Comparison of ENCODE assay signal across 21 cellular contexts in genomic region chr1:223558512-223558911, GRCh38.
DNase-seq lines count a peak whose midpoint lies in the region; ATAC-seq, FAIRE-seq and TF ChIP-seq lines count a peak whose summit lies in the region.
"Had no signal": no experiment of that assay in that cellular context is flagged by ENCODE, and none has a peak within 500 bp of the region (broad histone marks: within the 10 kb centered on the region; RNA-seq: fewer than 3 reads in every experiment).

No MANE protein-coding gene starts in this region.

- no peaks in the 10 kb centered on the region for H3K27me3 Mint-ChIP-seq in naive thymus-derived CD4-positive, alpha-beta T cell
- H3K27me3 Mint-ChIP-seq: B cell; CD4-positive, alpha-beta T cell; CD8-positive, alpha-beta memory T cell had no signal

- intact Hi-C loops in K562 (cut with micrococcal nuclease) (no loop called here), sciatic nerve (cut with DNase I) (no loop called here)
- intact Hi-C loops in naive thymus-derived CD4-positive, alpha-beta T cell (cut with micrococcal nuclease), result no loop called here

- POLR2A ChIA-PET in HEK293 (lab: Yijun Ruan, JAX), result no interaction called here
- POLR2A ChIA-PET in K562 (lab: Yijun Ruan, JAX), result interaction anchor here (2.8 kb wide), 1 partner anchor 53 kb away, joined by 15 read pairs; no protein-coding TSS in a partner anchor
- POLR2A ChIA-PET in naive thymus-derived CD4-positive, alpha-beta T cell (lab: Charles Lee), result interaction anchor here (1.0 kb wide), 1 partner anchor 52 kb away, joined by 3 read pairs; no protein-coding TSS in a partner anchor

- no peaks in the 10 kb centered on the region for H3K9me1 ChIP-seq in K562 (ENCODE audit: control insufficient read depth, insufficient read depth, low read length)

- CTCF ChIA-PET in HEK293 (lab: Yijun Ruan, JAX) (interaction anchor here (0.6 to 2.8 kb wide), 10 partner anchors 10 to 1370 kb away, joined by 3 to 96 read pairs (median 10); no protein-coding TSS in a partner anchor), K562 (lab: Yijun Ruan, JAX; ENCODE audit: low intra/inter-chr PET ratio) (interaction anchor here (0.6 kb wide), 1 partner anchor 105 kb away, joined by 3 read pairs; no protein-coding TSS in a partner anchor)
- CTCF ChIA-PET in naive thymus-derived CD4-positive, alpha-beta T cell (lab: Charles Lee), result no interaction called here

- H3K36me3 Mint-ChIP-seq in naive thymus-derived CD4-positive, alpha-beta T cell, result no peaks in the 10 kb centered on the region
- H3K36me3 Mint-ChIP-seq: CD8-positive, alpha-beta memory T cell had no signal

- DNase-seq in K562 (ENCODE audit: extremely low read depth in 1 of 4, low spot score in 3 of 4) (no peak), sciatic nerve (ENCODE audit: low spot score) (no peak)
- no peak for DNase-seq in naive thymus-derived CD4-positive, alpha-beta T cell
- no peak for DNase-seq in activated CD8-positive, alpha-beta memory T cell treated with anti-CD3 and anti-CD28 coated beads, Interleukin-2, amount 50 U/mL, for 4 hours
- DNase-seq: CD4-positive, alpha-beta T cell; CD8-positive, alpha-beta memory T cell; DMS53; DMS79 treated with DMSO at 0.1 percent for 48 hours; GF-D8 had no signal

- no peaks in the 10 kb centered on the region for H3K36me3 ChIP-seq in HEK293 (ENCODE audit: control insufficient read depth in 2 of 2, insufficient read depth in 1 of 2, low read length in 2 of 2)
- no peaks in the 10 kb centered on the region for H3K36me3 ChIP-seq in K562 (ENCODE audit: control insufficient read depth, insufficient read depth, low read length)
- H3K36me3 ChIP-seq in naive thymus-derived CD4-positive, alpha-beta T cell (ENCODE audit: control insufficient read depth in 2 of 3, insufficient read depth in 3 of 3, low read length in 3 of 3), result no peaks in the 10 kb centered on the region
- H3K36me3 ChIP-seq: BLaER1, HAP-1 had no signal

- H3K27ac Mint-ChIP-seq in naive thymus-derived CD4-positive, alpha-beta T cell, result no peak overlapping the region
- H3K27ac Mint-ChIP-seq: B cell; CD4-positive, alpha-beta T cell; CD8-positive, alpha-beta memory T cell; GM23338 had no signal

- H3K9ac ChIP-seq in K562 (ENCODE audit: insufficient read depth in 1 of 2, low read depth in 2 of 2, low read length in 2 of 2), result no peak overlapping the region
- H3K9ac ChIP-seq: BLaER1 had no signal

- ATAC-seq in K562 (no peak), GM21526 (IDR thresholded peaks at IDR 0.05; ENCODE audit: low FRiP score, unreplicated experiment) (no peak), sciatic nerve (no peak)
- ATAC-seq in naive thymus-derived CD4-positive, alpha-beta T cell, result peak; percentile 26
- ATAC-seq: GM23338 had no signal

- H3K79me2 ChIP-seq in K562 (ENCODE audit: control insufficient read depth, insufficient read depth, low read length), result no peaks in the 10 kb centered on the region

- no peak for TF ChIP-seq POLR2A in K562 (conservative IDR thresholded peaks at IDR 0.05)

- H2AFZ ChIP-seq in K562 (ENCODE audit: low read depth, low read length), result no peak overlapping the region
- H2AFZ ChIP-seq: GM23338 had no signal

- no peak for FAIRE-seq in K562 (lab: Jason Lieb, UNC)
- FAIRE-seq: A204.1, D721Med, GM12892, H54 had no signal

- no peak for TF ChIP-seq RAD21 in K562 (CRISPR knock-in tag; conservative IDR thresholded peaks at IDR 0.05 in 1 of 2, IDR thresholded peaks at IDR 0.05 in 1 of 2)

- no peaks in the 10 kb centered on the region for H3K9me3 Mint-ChIP-seq in naive thymus-derived CD4-positive, alpha-beta T cell
- H3K9me3 Mint-ChIP-seq: CD4-positive, alpha-beta T cell; CD8-positive, alpha-beta memory T cell; GM23338 had no signal

- peaks cover 2 to 8% of the 10 kb centered on the region in 2 experiments; a peak in 3 of 5 replicates for H3K27me3 ChIP-seq in K562 (ENCODE audit: control insufficient read depth in 2 of 2, insufficient read depth in 2 of 2, low read length in 2 of 2)
- H3K27me3 ChIP-seq in naive thymus-derived CD4-positive, alpha-beta T cell (ENCODE audit: control insufficient read depth in 2 of 2, insufficient read depth in 2 of 2, low read length in 2 of 2), result no peaks in the 10 kb centered on the region
- H3K27me3 ChIP-seq: BLaER1 had no signal

- no peak overlapping the region for H3K27ac ChIP-seq in HEK293 (ENCODE audit: extremely low read depth, low read depth, low read length)
- no peak overlapping the region for H3K27ac ChIP-seq in K562 (ENCODE audit: extremely low read depth, low read depth, low read length)
- no peak overlapping the region for H3K27ac ChIP-seq in naive thymus-derived CD4-positive, alpha-beta T cell (ENCODE audit: low read depth, low read length)
- H3K27ac ChIP-seq: 22Rv1, BLaER1, C4-2B had no signal

- 0% methylated on average over 1 of the region's 1 CpG for WGBS in K562 (ENCODE audit: insufficient coverage, low coverage, missing lambda C conversion rate)

- no peak overlapping the region for H3K4me3 Mint-ChIP-seq in naive thymus-derived CD4-positive, alpha-beta T cell
- H3K4me3 Mint-ChIP-seq: B cell; CD4-positive, alpha-beta T cell; CD8-positive, alpha-beta memory T cell; GM23338 had no signal

- TF ChIP-seq CTCF in HEK293 (tag by site-specific recombination; IDR thresholded peaks at IDR 0.05) (no peak), K562 (IDR thresholded peaks at IDR 0.05 in 2 of 3, conservative IDR thresholded peaks at IDR 0.05 in 1 of 3; ENCODE audit: insufficient read depth in 2 of 3, low read depth in 1 of 3, low read length in 3 of 3) (no peak)

- H3K4me1 Mint-ChIP-seq in naive thymus-derived CD4-positive, alpha-beta T cell, result no peaks in the 10 kb centered on the region
- H3K4me1 Mint-ChIP-seq: B cell; CD8-positive, alpha-beta memory T cell; GM23338 had no signal

- H3K4me2 ChIP-seq in K562 (ENCODE audit: insufficient read depth, low read length), result no peak overlapping the region
- H3K4me2 ChIP-seq: BLaER1, GM23338 had no signal

- no peak for TF ChIP-seq EP300 in K562 (IDR thresholded peaks at IDR 0.05; ENCODE audit: low read length)

- in situ Hi-C loops in K562 (cut with MboI), result loop anchor here (10.0 kb wide), 4 partner anchors 56 to 496 kb away; partner anchors contain the start of gene CAPN8

- no TSS peak for BruUV-seq in K562 (replicated peaks; lab: Mats Ljungman, UMichigan)

- H4K20me1 ChIP-seq in K562 (replicated peaks; ENCODE audit: control insufficient read depth, insufficient read depth, low read length), result no peaks in the 10 kb centered on the region
- H4K20me1 ChIP-seq: BLaER1 had no signal

- no peaks in the 10 kb centered on the region for H3K4me1 ChIP-seq in HEK293 (ENCODE audit: control insufficient read depth, insufficient read depth, low read length)
- H3K4me1 ChIP-seq in K562 (replicated peaks in 1 of 2; ENCODE audit: control insufficient read depth in 2 of 2, insufficient read depth in 2 of 2, low read length in 2 of 2), result no peaks in the 10 kb centered on the region
- H3K4me1 ChIP-seq in naive thymus-derived CD4-positive, alpha-beta T cell (ENCODE audit: control insufficient read depth in 2 of 2, insufficient read depth in 2 of 2, low read length in 2 of 2), result no peaks in the 10 kb centered on the region
- H3K4me1 ChIP-seq: HAP-1 had no signal

- no peak overlapping the region for H3K4me3 ChIP-seq in HEK293 (ENCODE audit: low read depth, low read length)
- no peak overlapping the region for H3K4me3 ChIP-seq in K562
- H3K4me3 ChIP-seq in naive thymus-derived CD4-positive, alpha-beta T cell (ENCODE audit: low read length), result no peak overlapping the region
- H3K4me3 ChIP-seq: BLaER1, GM23338, HAP-1 had no signal

- H3K9me3 ChIP-seq in HEK293 (ENCODE audit: control insufficient read depth, insufficient read depth, low read depth, low read length), result no peaks in the 10 kb centered on the region
- H3K9me3 ChIP-seq in K562 (replicated peaks; ENCODE audit: control insufficient read depth, insufficient read depth, low read depth, low read length), result no peaks in the 10 kb centered on the region; the same call in 1 of the 2 replicates
- no peaks in the 10 kb centered on the region for H3K9me3 ChIP-seq in naive thymus-derived CD4-positive, alpha-beta T cell (ENCODE audit: control insufficient read depth in 2 of 3, low read length in 3 of 3)
- H3K9me3 ChIP-seq: BLaER1, HAP-1 had no signal

TF ChIP-seq in HEK293, 187 proteins besides CTCF, POLR2A, EP300 and RAD21 (continues in another document):
- TF ChIP-seq HOXC10 (CRISPR knock-in tag; IDR thresholded peaks at IDR 0.05) (no peak), KLF9 (tag by site-specific recombination; IDR thresholded peaks at IDR 0.05; ENCODE audit: low read depth) (no peak), OSR2 (tag by site-specific recombination; IDR thresholded peaks at IDR 0.05) (no peak), ZNF24 (tag by site-specific recombination; IDR thresholded peaks at IDR 0.05) (no peak), ZNF776 (tag by site-specific recombination; IDR thresholded peaks at IDR 0.05; ENCODE audit: borderline replicate concordance) (no peak), ELK4 (IDR thresholded peaks at IDR 0.05; ENCODE audit: borderline replicate concordance, low read depth, low read length) (no peak)

TF ChIP-seq in K562, 482 proteins besides CTCF, POLR2A, EP300 and RAD21:
- TF ChIP-seq MCM2 (IDR thresholded peaks at IDR 0.05; ENCODE audit: low read depth) (no peak), OTX1 (CRISPR knock-in tag; IDR thresholded peaks at IDR 0.05) (0 out of 2 replicates have a peak, but pooled peaks have one; percentile 33), HEY1 (CRISPR knock-in tag; IDR thresholded peaks at IDR 0.05; ENCODE audit: borderline replicate concordance) (no peak), ELF4 (CRISPR knock-in tag; IDR thresholded peaks at IDR 0.05) (0 out of 2 replicates have a peak, but pooled peaks have one; percentile 45)
- TF ChIP-seq, protein P1, sequence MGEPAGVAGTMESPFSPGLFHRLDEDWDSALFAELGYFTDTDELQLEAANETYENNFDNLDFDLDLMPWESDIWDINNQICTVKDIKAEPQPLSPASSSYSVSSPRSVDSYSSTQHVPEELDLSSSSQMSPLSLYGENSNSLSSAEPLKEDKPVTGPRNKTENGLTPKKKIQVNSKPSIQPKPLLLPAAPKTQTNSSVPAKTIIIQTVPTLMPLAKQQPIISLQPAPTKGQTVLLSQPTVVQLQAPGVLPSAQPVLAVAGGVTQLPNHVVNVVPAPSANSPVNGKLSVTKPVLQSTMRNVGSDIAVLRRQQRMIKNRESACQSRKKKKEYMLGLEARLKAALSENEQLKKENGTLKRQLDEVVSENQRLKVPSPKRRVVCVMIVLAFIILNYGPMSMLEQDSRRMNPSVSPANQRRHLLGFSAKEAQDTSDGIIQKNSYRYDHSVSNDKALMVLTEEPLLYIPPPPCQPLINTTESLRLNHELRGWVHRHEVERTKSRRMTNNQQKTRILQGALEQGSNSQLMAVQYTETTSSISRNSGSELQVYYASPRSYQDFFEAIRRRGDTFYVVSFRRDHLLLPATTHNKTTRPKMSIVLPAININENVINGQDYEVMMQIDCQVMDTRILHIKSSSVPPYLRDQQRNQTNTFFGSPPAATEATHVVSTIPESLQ (CRISPR knock-in tag; IDR thresholded peaks at IDR 0.05), result no peak

Comparison
In these comparisons a context has a peak if more than half of its experiments do, and no peak if none do; other contexts are left out.
1. Of the 44 proteins assayed by ChIP-seq in both K562 and HEK293: peak only in K562: none; only in HEK293: ZNF311 and ZNF785; in both: none; in neither: 41; mixed calls (peak in some experiments, not most) for 1.